Comparison of ENCODE assay signal across 2 cellular contexts in genomic region chr17:79959042-79959441, GRCh38.
TF ChIP-seq lines count a peak whose summit lies in the region.

No MANE protein-coding gene starts in this region.

TF ChIP-seq in HepG2, 621 proteins besides CTCF, POLR2A, EP300 and RAD21 (continued from another document):
- TF ChIP-seq HBP1 (CRISPR knock-in tag; IDR thresholded peaks at IDR 0.05; ENCODE audit: low read depth) (no peak), LBX2 (CRISPR knock-in tag; IDR thresholded peaks at IDR 0.05; ENCODE audit: borderline replicate concordance) (no peak), ZNF180 (CRISPR knock-in tag; IDR thresholded peaks at IDR 0.05; ENCODE audit: borderline replicate concordance, low read depth) (no peak), ZNF329 (CRISPR knock-in tag; IDR thresholded peaks at IDR 0.05; ENCODE audit: low read depth) (no peak), IRX3 (CRISPR knock-in tag; IDR thresholded peaks at IDR 0.05; ENCODE audit: borderline replicate concordance, low read depth) (no peak), MAFF (IDR thresholded peaks at IDR 0.05; ENCODE audit: low read depth, low read length) (peak; percentile 46; the same call in 1 of the 2 replicates), MAFK (conservative IDR thresholded peaks at IDR 0.05 in 1 of 2, IDR thresholded peaks at IDR 0.05 in 1 of 2; ENCODE audit: low read length in 2 of 2) (peak; percentile 26 to 75; a peak in 3 of 4 replicates), ZSCAN21 (CRISPR knock-in tag; IDR thresholded peaks at IDR 0.05; ENCODE audit: borderline replicate concordance) (no peak), FOSL1 (CRISPR knock-in tag; IDR thresholded peaks at IDR 0.05; ENCODE audit: borderline replicate concordance) (no peak), FOXO1 (CRISPR knock-in tag; IDR thresholded peaks at IDR 0.05) (no peak), FOXJ3 (CRISPR knock-in tag; IDR thresholded peaks at IDR 0.05; ENCODE audit: borderline replicate concordance) (no peak)
TF ChIP-seq in HepG2: peak in this region for 2.

TF ChIP-seq in K562, 482 proteins besides CTCF, POLR2A, EP300 and RAD21 (continued from another document):
- no peak for TF ChIP-seq HNRNPL (IDR thresholded peaks at IDR 0.05; ENCODE audit: low read depth, low read length)
- no peak for TF ChIP-seq ATF6 (CRISPR knock-in tag; IDR thresholded peaks at IDR 0.05)
- TF ChIP-seq SIN3B (IDR thresholded peaks at IDR 0.05; ENCODE audit: low read depth): no peak
